10 cellular contexts compared by ENCODE assay signal in the genomic region with DNA sequence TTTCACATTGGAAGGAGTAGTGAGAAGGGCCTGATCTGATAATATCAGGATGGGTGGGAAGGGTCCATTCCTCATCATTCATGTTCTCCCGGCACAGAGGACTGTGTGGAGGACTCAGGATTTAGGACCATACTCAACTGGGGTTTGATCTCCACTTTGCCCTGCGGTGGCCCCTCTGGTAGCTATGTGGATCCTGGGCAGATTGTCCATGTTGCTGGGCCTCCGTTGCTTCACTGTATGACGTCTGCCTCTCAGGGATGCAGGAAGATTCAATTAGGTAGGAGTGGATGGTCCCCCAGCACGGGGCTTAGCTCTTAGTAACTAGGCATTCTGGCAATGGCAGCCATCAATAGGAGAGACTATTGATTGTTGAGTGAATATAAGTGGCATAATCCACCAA. TPM values are rescaled to one million over a fixed set of nuclear protein-coding genes. Genes with fewer than 3 reads are reported as not detected.
DNase-seq lines count a peak whose midpoint lies in the region; ATAC-seq and TF ChIP-seq lines count a peak whose summit lies in the region.
"Had no signal": no experiment of that assay in that cellular context is flagged by ENCODE, and none has a peak within 500 bp of the region (broad histone marks: within the 10 kb centered on the region; RNA-seq: fewer than 3 reads in every experiment).

No MANE protein-coding gene starts in this region.

- H3K27ac ChIP-seq in right cardiac atrium (ENCODE audit: low read length) (peak overlapping the region; percentile 86), smooth muscle cell (ENCODE audit: low read depth) (peak overlapping the region; percentile 98)

- 60% methylated on average over 5 of the region's 5 CpGs for WGBS in right cardiac atrium
- 21% methylated on average over 5 of the region's 5 CpGs for WGBS in smooth muscle cell (ENCODE audit: low lambda C conversion rate)

- H3K4me3 Mint-ChIP-seq in T-helper 17 cell = peak overlapping the region; percentile 7

- H3F3A ChIP-seq in smooth muscle cell (ENCODE audit: low read depth) = peaks cover 30% of the 10 kb centered on the region

- peak; percentile 21 for DNase-seq in NCI-H146 (lab: John Stamatoyannopoulos, UW)
- no peak for DNase-seq in NCI-H146 treated with DMSO at 0.1 percent for 48 hours (lab: John Stamatoyannopoulos, UW; ENCODE audit: unreplicated experiment)
- DNase-seq in T-helper 17 cell = no peak
- DNase-seq in right cardiac atrium = no peak
- DNase-seq in smooth muscle cell (lab: John Stamatoyannopoulos, UW; ENCODE audit: unreplicated experiment) = no peak
- DNase-seq in A172 (ENCODE audit: low spot score) = no peak
- no peak for DNase-seq in GM19240 (ENCODE audit: insufficient read length, low spot score)
- DNase-seq: GOT3; stimulated activated CD8-positive, alpha-beta memory T cell treated with anti-CD3 and anti-CD28 coated beads, Interleukin-4, amount 100 ng/mL, for 48 hours had no signal

- peak overlapping the region; percentile 89 for H3K4me3 ChIP-seq in right cardiac atrium (ENCODE audit: low read length)
- peak overlapping the region; percentile 94 for H3K4me3 ChIP-seq in smooth muscle cell

- H3K79me2 ChIP-seq in smooth muscle cell (ENCODE audit: low read depth) = peaks cover 73% of the 10 kb centered on the region

- H3K4me1 ChIP-seq in right cardiac atrium (ENCODE audit: control insufficient read depth, insufficient read depth, low read length) = peaks cover 7% of the 10 kb centered on the region
- peaks cover 34% of the 10 kb centered on the region for H3K4me1 ChIP-seq in smooth muscle cell (ENCODE audit: low read depth)

- H3K27me3 Mint-ChIP-seq in T-helper 17 cell = peaks cover 2% of the 10 kb centered on the region

- intact Hi-C loops in right cardiac atrium (cut with DNase I) = loop anchor here in 3 of 4 donors (5.0 to 10.0 kb wide), 9 partner anchors 57 to 317 kb away; no protein-coding TSS in a partner anchor

- peaks cover 71% of the 10 kb centered on the region for H4K20me1 ChIP-seq in smooth muscle cell (ENCODE audit: low read depth)

- no peak overlapping the region for H2AFZ ChIP-seq in smooth muscle cell (ENCODE audit: low read depth)

- peak overlapping the region; percentile 39 for H3K27ac Mint-ChIP-seq in T-helper 17 cell

- no peaks in the 10 kb centered on the region for H3K9me3 ChIP-seq in T-helper 17 cell (ENCODE audit: control insufficient read depth, low read length, poor library complexity, severe bottlenecking)
- no peaks in the 10 kb centered on the region for H3K9me3 ChIP-seq in right cardiac atrium (ENCODE audit: control insufficient read depth, low read length)
- no peaks in the 10 kb centered on the region for H3K9me3 ChIP-seq in smooth muscle cell (replicated peaks; ENCODE audit: low read depth)

- no peaks in the 10 kb centered on the region for H3K36me3 ChIP-seq in smooth muscle cell (ENCODE audit: low read depth)

- TF ChIP-seq CTCF in smooth muscle cell (IDR thresholded peaks at IDR 0.05; ENCODE audit: borderline replicate concordance, insufficient read depth, poor library complexity, severe bottlenecking) = no peak

- no peaks in the 10 kb centered on the region for H3K36me3 Mint-ChIP-seq in T-helper 17 cell (ENCODE audit: low read depth)

- H3K27me3 ChIP-seq in right cardiac atrium (ENCODE audit: control insufficient read depth, insufficient read depth) (no peaks in the 10 kb centered on the region), smooth muscle cell (ENCODE audit: low read depth) (no peaks in the 10 kb centered on the region)

- ATAC-seq in T-helper 17 cell = no peak
- ATAC-seq in right cardiac atrium = no peak
- no peak for ATAC-seq in GM18519 (IDR thresholded peaks at IDR 0.05; ENCODE audit: low FRiP score, unreplicated experiment)

- H3K4me1 Mint-ChIP-seq in T-helper 17 cell = peaks cover 20% of the 10 kb centered on the region

- peak overlapping the region; percentile 93 for H3K9ac ChIP-seq in smooth muscle cell (ENCODE audit: low read depth)

- H3K4me2 ChIP-seq in smooth muscle cell = peak overlapping the region; percentile 90

RNA-seq across cellular contexts. Expression of gene ETS2, which starts 2.3 kb away (rescaled TPM):
- 10 to 100 TPM in 1 of 2 donors, 1 to 10 TPM in 1; 8.1 to 10.9 TPM for total RNA-seq in T-helper 17 cell
- 10 to 100 TPM; 40.4 to 76.3 (median 44.8) TPM for total RNA-seq in right cardiac atrium
- 29.7 TPM for polyA plus RNA-seq in right cardiac atrium
- total RNA-seq in smooth muscle cell = 77.0 and 77.7 TPM in 2 replicates
- 63.8 and 65.9 TPM in 2 replicates for polyA plus RNA-seq in smooth muscle cell
- total RNA-seq in A172 (2014; rRNA removed; shearing (Covaris generic)) = 15.9 and 21.7 TPM in 2 replicates
